Comparison of ENCODE assay signal across 34 cellular contexts in the genomic region with DNA sequence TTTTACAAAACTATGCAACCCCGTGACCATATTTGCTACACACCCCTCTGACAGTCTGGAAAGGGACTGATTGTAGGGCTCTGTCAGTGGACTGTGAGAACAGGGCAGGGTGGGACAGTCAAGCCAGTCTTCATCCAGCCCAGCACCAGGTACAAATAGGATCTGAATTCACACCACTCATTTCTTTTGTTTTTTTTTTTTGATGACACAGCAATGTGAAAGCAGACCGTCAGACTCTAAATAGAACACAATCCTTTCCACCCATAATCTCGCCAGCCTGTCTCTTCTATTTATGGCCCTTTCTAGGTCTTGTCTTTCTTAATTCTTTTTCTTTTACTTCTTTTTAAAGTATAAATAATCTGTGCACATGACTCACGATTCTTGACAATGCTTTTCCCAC.
"Had no signal": no experiment of that assay in that cellular context is flagged by ENCODE, and none has a peak within 500 bp of the region (broad histone marks: within the 10 kb centered on the region; RNA-seq: fewer than 3 reads in every experiment).

No MANE protein-coding gene starts in this region.

- H3K27me3 ChIP-seq: ascending aorta, breast epithelium, cardiac muscle cell, colonic mucosa had no signal

- H3K27ac Mint-ChIP-seq: activated CD4-positive, alpha-beta memory T cell treated with anti-CD3 and anti-CD28 coated beads for 36 hours; activated CD4-positive, alpha-beta T cell treated with anti-CD3 and anti-CD28 coated beads for 36 hours; activated CD4-positive, alpha-beta T cell treated with anti-CD3 and anti-CD28 coated beads, Interleukin-2, amount 10 ng/mL, durations not matched to agents 24 days and 14 days; activated CD8-positive, alpha-beta memory T cell treated with anti-CD3 and anti-CD28 coated beads, Interleukin-2, amount 10 ng/mL, durations not matched to agents 7 days and 5 days; activated CD8-positive, alpha-beta T cell treated with anti-CD3 and anti-CD28 coated beads, Interleukin-2, amount 10 ng/mL, durations not matched to agents 7 days and 5 days; activated naive CD4-positive, alpha-beta T cell treated with anti-CD3 and anti-CD28 coated beads, Interleukin-2, amount 10 ng/mL, durations not matched to agents 7 days and 5 days; activated naive CD4-positive, alpha-beta T cell treated with anti-CD3 and anti-CD28 coated beads, Interleukin-2, amount 50 U/mL, for 72 hours; activated naive CD8-positive, alpha-beta T cell treated with anti-CD3 and anti-CD28 coated beads, Interleukin-2, amount 10 ng/mL, durations not matched to agents 7 days and 5 days; activated T-helper 1 cell treated with anti-CD3 and anti-CD28 coated beads, Interleukin-12 subunit alpha, Interleukin-12 subunit beta, Interleukin-2, Interleukin-4 antibody, amounts not matched to agents 30 ng/mL and 10 ng/mL and 1 ng/mL, durations not matched to agents 14 hours and 24 hours and 36 hours; activated T-helper 2 cell treated with anti-CD3 and anti-CD28 coated beads, Interferon-gamma antibody, Interleukin-2, Interleukin-4, amounts not matched to agents 10 μg/mL and 5 μg/mL and 100 μg/mL, durations not matched to agents 14 hours and 24 hours and 36 hours; brain; dendritic cell treated with granulocyte-macrophage colony-stimulating factor and Interleukin-4, amounts not matched to agents 40 ng/mL and 50 ng/mL, for 4 days; endodermal cell; T-helper 17 cell; T-helper 2 cell treated with Interferon-gamma antibody and Interleukin-4, amounts not matched to agents 5 μg/mL and 100 μg/mL, for 36 hours had no signal

- H3K9me3 ChIP-seq: ascending aorta, breast epithelium, colonic mucosa had no signal

- FAIRE-seq: frontal cortex had no signal

- H3K4me1 ChIP-seq: ascending aorta, breast epithelium, colonic mucosa had no signal

- H3K27me3 Mint-ChIP-seq: activated CD4-positive, alpha-beta memory T cell treated with anti-CD3 and anti-CD28 coated beads for 36 hours; activated CD4-positive, alpha-beta T cell treated with anti-CD3 and anti-CD28 coated beads, Interleukin-2, amount 10 ng/mL, durations not matched to agents 24 days and 14 days; activated CD8-positive, alpha-beta memory T cell treated with anti-CD3 and anti-CD28 coated beads, Interleukin-2, amount 10 ng/mL, durations not matched to agents 7 days and 5 days; activated naive CD4-positive, alpha-beta T cell treated with anti-CD3 and anti-CD28 coated beads, Interleukin-2, amount 10 ng/mL, durations not matched to agents 7 days and 5 days; activated naive CD8-positive, alpha-beta T cell treated with anti-CD3 and anti-CD28 coated beads, Interleukin-2, amount 10 ng/mL, durations not matched to agents 7 days and 5 days; dendritic cell treated with granulocyte-macrophage colony-stimulating factor and Interleukin-4, amounts not matched to agents 40 ng/mL and 50 ng/mL, for 4 days had no signal

- H3K4me3 ChIP-seq: ascending aorta, breast epithelium, cardiac muscle cell, colonic mucosa, dorsolateral prefrontal cortex had no signal

- H3K9me3 Mint-ChIP-seq: activated CD4-positive, alpha-beta T cell treated with anti-CD3 and anti-CD28 coated beads, Interleukin-2, amount 10 ng/mL, durations not matched to agents 24 days and 14 days; activated naive CD4-positive, alpha-beta T cell treated with anti-CD3 and anti-CD28 coated beads, Interleukin-2, amount 10 ng/mL, durations not matched to agents 7 days and 5 days; activated naive CD4-positive, alpha-beta T cell treated with anti-CD3 and anti-CD28 coated beads, Interleukin-2, amount 50 U/mL, for 72 hours; activated naive CD8-positive, alpha-beta T cell treated with anti-CD3 and anti-CD28 coated beads, Interleukin-2, amount 10 ng/mL, durations not matched to agents 7 days and 5 days; activated T-helper 1 cell treated with anti-CD3 and anti-CD28 coated beads, Interleukin-12 subunit alpha, Interleukin-12 subunit beta, Interleukin-2, Interleukin-4 antibody, amounts not matched to agents 30 ng/mL and 10 ng/mL and 1 ng/mL, durations not matched to agents 14 hours and 24 hours and 36 hours; activated T-helper 2 cell treated with anti-CD3 and anti-CD28 coated beads, Interferon-gamma antibody, Interleukin-2, Interleukin-4, amounts not matched to agents 10 μg/mL and 5 μg/mL and 100 μg/mL, durations not matched to agents 14 hours and 24 hours and 36 hours; brain; dendritic cell treated with granulocyte-macrophage colony-stimulating factor and Interleukin-4, amounts not matched to agents 40 ng/mL and 50 ng/mL, for 4 days; T-helper 2 cell treated with Interferon-gamma antibody and Interleukin-4, amounts not matched to agents 5 μg/mL and 100 μg/mL, for 36 hours had no signal

- H3K27ac ChIP-seq: ascending aorta, breast epithelium, cardiac muscle cell, colonic mucosa, dorsolateral prefrontal cortex had no signal

- H3K36me3 Mint-ChIP-seq: activated CD4-positive, alpha-beta memory T cell treated with anti-CD3 and anti-CD28 coated beads for 36 hours; activated CD8-positive, alpha-beta memory T cell treated with anti-CD3 and anti-CD28 coated beads, Interleukin-2, amount 10 ng/mL, durations not matched to agents 7 days and 5 days; activated naive CD4-positive, alpha-beta T cell treated with anti-CD3 and anti-CD28 coated beads, Interleukin-2, amount 10 ng/mL, durations not matched to agents 7 days and 5 days; activated naive CD4-positive, alpha-beta T cell treated with anti-CD3 and anti-CD28 coated beads, Interleukin-2, amount 50 U/mL, for 72 hours; activated naive CD8-positive, alpha-beta T cell treated with anti-CD3 and anti-CD28 coated beads, Interleukin-2, amount 10 ng/mL, durations not matched to agents 7 days and 5 days; brain had no signal

- DNase-seq: activated CD4-positive, alpha-beta memory T cell treated with anti-CD3 and anti-CD28 coated beads for 36 hours; activated CD4-positive, alpha-beta T cell treated with anti-CD3 and anti-CD28 coated beads for 36 hours; activated CD4-positive, alpha-beta T cell treated with anti-CD3 and anti-CD28 coated beads, Interleukin-2, amount 10 ng/mL, durations not matched to agents 24 days and 14 days; activated CD4-positive, CD25-positive, alpha-beta regulatory T cell; activated CD4-positive, CD25-positive, alpha-beta regulatory T cell treated with anti-CD3 and anti-CD28 coated beads, Interleukin-2, amount 50 U/mL, for 72 hours; activated CD8-positive, alpha-beta memory T cell treated with anti-CD3 and anti-CD28 coated beads, Interleukin-2, amount 10 ng/mL, durations not matched to agents 7 days and 5 days; activated CD8-positive, alpha-beta memory T cell treated with anti-CD3 and anti-CD28 coated beads, Interleukin-2, amount 50 U/mL, for 4 hours; activated CD8-positive, alpha-beta T cell treated with anti-CD3 and anti-CD28 coated beads, Interleukin-2, amount 10 ng/mL, durations not matched to agents 7 days and 5 days; activated effector memory CD4-positive, alpha-beta T cell treated with anti-CD3 and anti-CD28 coated beads, Interleukin-2, amount 50 U/mL, for 16 hours; activated naive CD4-positive, alpha-beta T cell treated with anti-CD3 and anti-CD28 coated beads, Interleukin-2, amount 10 ng/mL, durations not matched to agents 7 days and 5 days; activated naive CD8-positive, alpha-beta T cell treated with anti-CD3 and anti-CD28 coated beads, Interleukin-2, amount 10 ng/mL, durations not matched to agents 7 days and 5 days; activated T-cell treated with anti-CD3 and anti-CD28 coated beads, Interleukin-2, amount 50 U/mL, for 1 hour; activated T-cell treated with anti-CD3 and anti-CD28 coated beads, Interleukin-2, amount 50 U/mL, for 48 hours; central memory CD4-positive, alpha-beta T cell; cerebellar nuclear complex; colonic mucosa; dorsolateral prefrontal cortex; effector memory CD4-positive, alpha-beta T cell; endodermal cell; foreskin fibroblast; head of caudate nucleus; T-helper 17 cell; T1000 had no signal

- H3K4me3 Mint-ChIP-seq: activated CD4-positive, alpha-beta memory T cell treated with anti-CD3 and anti-CD28 coated beads for 36 hours; activated CD4-positive, alpha-beta T cell treated with anti-CD3 and anti-CD28 coated beads for 36 hours; activated CD4-positive, alpha-beta T cell treated with anti-CD3 and anti-CD28 coated beads, Interleukin-2, amount 10 ng/mL, durations not matched to agents 24 days and 14 days; activated CD8-positive, alpha-beta memory T cell treated with anti-CD3 and anti-CD28 coated beads, Interleukin-2, amount 10 ng/mL, durations not matched to agents 7 days and 5 days; activated CD8-positive, alpha-beta T cell treated with anti-CD3 and anti-CD28 coated beads, Interleukin-2, amount 10 ng/mL, durations not matched to agents 7 days and 5 days; activated naive CD4-positive, alpha-beta T cell treated with anti-CD3 and anti-CD28 coated beads, Interleukin-2, amount 10 ng/mL, durations not matched to agents 7 days and 5 days; activated naive CD8-positive, alpha-beta T cell treated with anti-CD3 and anti-CD28 coated beads, Interleukin-2, amount 10 ng/mL, durations not matched to agents 7 days and 5 days; activated T-helper 1 cell treated with anti-CD3 and anti-CD28 coated beads, Interleukin-12 subunit alpha, Interleukin-12 subunit beta, Interleukin-2, Interleukin-4 antibody, amounts not matched to agents 30 ng/mL and 10 ng/mL and 1 ng/mL, durations not matched to agents 14 hours and 24 hours and 36 hours; brain; dendritic cell treated with granulocyte-macrophage colony-stimulating factor and Interleukin-4, amounts not matched to agents 40 ng/mL and 50 ng/mL, for 4 days; endodermal cell; T-helper 17 cell; T-helper 2 cell treated with Interferon-gamma antibody and Interleukin-4, amounts not matched to agents 5 μg/mL and 100 μg/mL, for 36 hours had no signal

- H3K36me3 ChIP-seq: ascending aorta, breast epithelium, cardiac muscle cell, colonic mucosa had no signal

- H3K4me1 Mint-ChIP-seq: activated CD4-positive, alpha-beta T cell treated with anti-CD3 and anti-CD28 coated beads for 36 hours; activated CD4-positive, alpha-beta T cell treated with anti-CD3 and anti-CD28 coated beads, Interleukin-2, amount 10 ng/mL, durations not matched to agents 24 days and 14 days; activated CD8-positive, alpha-beta memory T cell treated with anti-CD3 and anti-CD28 coated beads, Interleukin-2, amount 10 ng/mL, durations not matched to agents 7 days and 5 days; activated naive CD4-positive, alpha-beta T cell treated with anti-CD3 and anti-CD28 coated beads, Interleukin-2, amount 10 ng/mL, durations not matched to agents 7 days and 5 days; activated naive CD8-positive, alpha-beta T cell treated with anti-CD3 and anti-CD28 coated beads, Interleukin-2, amount 10 ng/mL, durations not matched to agents 7 days and 5 days; brain; T-helper 17 cell had no signal

- ATAC-seq: activated CD4-positive, alpha-beta T cell treated with anti-CD3 and anti-CD28 coated beads for 36 hours; activated CD8-positive, alpha-beta memory T cell treated with anti-CD3 and anti-CD28 coated beads, Interleukin-2, amount 10 ng/mL, durations not matched to agents 7 days and 5 days; activated CD8-positive, alpha-beta T cell treated with anti-CD3 and anti-CD28 coated beads, Interleukin-2, amount 10 ng/mL, durations not matched to agents 7 days and 5 days; activated naive CD4-positive, alpha-beta T cell treated with anti-CD3 and anti-CD28 coated beads, Interleukin-2, amount 50 U/mL, for 72 hours; esophagus mucosa; T-helper 17 cell had no signal
